Comparison of ENCODE assay signal across 9 cellular contexts in the genomic region with DNA sequence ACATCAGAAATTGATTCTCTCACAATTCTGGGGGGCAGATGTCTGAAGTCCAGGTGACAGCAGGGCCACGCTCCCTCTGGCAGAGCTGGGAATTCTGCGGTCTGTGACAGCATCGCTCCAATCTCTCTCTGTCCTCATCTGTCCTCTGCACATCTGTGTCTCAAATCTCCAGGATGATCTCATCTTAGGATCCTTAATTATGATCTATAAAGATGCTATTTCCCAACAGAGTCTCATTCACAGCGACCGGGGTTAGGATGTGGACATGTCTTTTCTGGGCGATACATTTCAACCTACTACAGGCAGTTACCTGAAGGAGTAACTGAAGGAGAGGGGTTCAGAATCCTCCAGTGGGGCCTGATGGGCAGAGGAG. TPM values are rescaled to one million over a fixed set of nuclear protein-coding genes. Genes with fewer than 3 reads are reported as not detected.
DNase-seq lines count a peak whose midpoint lies in the region; ATAC-seq and TF ChIP-seq lines count a peak whose summit lies in the region.
"Had no signal": no experiment of that assay in that cellular context is flagged by ENCODE, and none has a peak within 500 bp of the region (broad histone marks: within the 10 kb centered on the region; RNA-seq: fewer than 3 reads in every experiment).

No MANE protein-coding gene starts in this region.

- ATAC-seq in activated naive CD8-positive, alpha-beta T cell treated with anti-CD3 and anti-CD28 coated beads, Interleukin-2, amount 50 U/mL, for 24 hours = no peak
- ATAC-seq in upper lobe of left lung (ENCODE audit: low FRiP score in 2 of 2) (peak in 1 of 2 donors; percentile 69), GM18519 (IDR thresholded peaks at IDR 0.05; ENCODE audit: low FRiP score, unreplicated experiment) (no peak)

- H3K36me3 ChIP-seq in upper lobe of left lung = no peaks in the 10 kb centered on the region

- no peak overlapping the region for H3K4me3 ChIP-seq in upper lobe of left lung

- H3K27ac Mint-ChIP-seq in T-helper 2 cell treated with Interferon-gamma antibody and Interleukin-4, amounts not matched to agents 5 μg/mL and 100 μg/mL, for 36 hours = no peak overlapping the region
- H3K27ac Mint-ChIP-seq in activated naive CD8-positive, alpha-beta T cell treated with anti-CD3 and anti-CD28 coated beads, Interleukin-2, amount 50 U/mL, for 24 hours = peak overlapping the region; percentile 71
- H3K27ac Mint-ChIP-seq: B cell had no signal

- peaks cover 4% of the 10 kb centered on the region for H3K36me3 Mint-ChIP-seq in T-helper 2 cell treated with Interferon-gamma antibody and Interleukin-4, amounts not matched to agents 5 μg/mL and 100 μg/mL, for 36 hours (ENCODE audit: low read depth)
- peaks cover 30% of the 10 kb centered on the region for H3K36me3 Mint-ChIP-seq in activated naive CD8-positive, alpha-beta T cell treated with anti-CD3 and anti-CD28 coated beads, Interleukin-2, amount 50 U/mL, for 24 hours (ENCODE audit: low read depth)

- 90 to 93% methylated on average over 6 of the region's 6 CpGs for whole genome bisulfite sequencing in upper lobe of left lung, 2 donors

- H3K27ac ChIP-seq in layer of hippocampus (ENCODE audit: low read depth, low read length) = peak overlapping the region; percentile 53
- H3K27ac ChIP-seq in upper lobe of left lung = peak overlapping the region; percentile 13 to 77 (median 46)

- H3K27me3 Mint-ChIP-seq in T-helper 2 cell treated with Interferon-gamma antibody and Interleukin-4, amounts not matched to agents 5 μg/mL and 100 μg/mL, for 36 hours (ENCODE audit: low read depth) = peaks cover 3% of the 10 kb centered on the region
- peaks cover 10% of the 10 kb centered on the region for H3K27me3 Mint-ChIP-seq in activated naive CD8-positive, alpha-beta T cell treated with anti-CD3 and anti-CD28 coated beads, Interleukin-2, amount 50 U/mL, for 24 hours
- H3K27me3 Mint-ChIP-seq: B cell had no signal

- H3K9me3 ChIP-seq in upper lobe of left lung = no peaks in the 10 kb centered on the region

- no peak for TF ChIP-seq EP300 in upper lobe of left lung (IDR thresholded peaks at IDR 0.05)

- no peaks in the 10 kb centered on the region for H3K9me3 Mint-ChIP-seq in T-helper 2 cell treated with Interferon-gamma antibody and Interleukin-4, amounts not matched to agents 5 μg/mL and 100 μg/mL, for 36 hours
- peaks cover 15% of the 10 kb centered on the region for H3K9me3 Mint-ChIP-seq in activated naive CD8-positive, alpha-beta T cell treated with anti-CD3 and anti-CD28 coated beads, Interleukin-2, amount 50 U/mL, for 24 hours

- peaks cover 7 to 14% (median 12%) of the 10 kb centered on the region in 4 donors for H3K4me1 ChIP-seq in upper lobe of left lung

- peaks cover 45% of the 10 kb centered on the region for H3K4me1 Mint-ChIP-seq in T-helper 2 cell treated with Interferon-gamma antibody and Interleukin-4, amounts not matched to agents 5 μg/mL and 100 μg/mL, for 36 hours (ENCODE audit: low read depth)
- H3K4me1 Mint-ChIP-seq in activated naive CD8-positive, alpha-beta T cell treated with anti-CD3 and anti-CD28 coated beads, Interleukin-2, amount 50 U/mL, for 24 hours = peaks cover 70% of the 10 kb centered on the region

- no peak for DNase-seq in T-helper 2 cell treated with Interferon-gamma antibody and Interleukin-4, amounts not matched to agents 5 μg/mL and 100 μg/mL, for 36 hours (ENCODE audit: low spot score)
- DNase-seq in T-helper 2 cell (no peak), upper lobe of left lung (peak in 1 of 2 donors; percentile 6), anterior cingulate cortex (lab: John Stamatoyannopoulos, UW) (no peak), pons (ENCODE audit: low spot score) (no peak)
- no peak for DNase-seq in activated naive CD8-positive, alpha-beta T cell treated with anti-CD3 and anti-CD28 coated beads, Interleukin-2, amount 50 U/mL, for 24 hours

- H3K27me3 ChIP-seq in layer of hippocampus (ENCODE audit: control insufficient read depth, insufficient read depth, low read length) (no peaks in the 10 kb centered on the region), upper lobe of left lung (no peaks in the 10 kb centered on the region)

- peak overlapping the region; percentile 29 for H3K4me3 Mint-ChIP-seq in T-helper 2 cell treated with Interferon-gamma antibody and Interleukin-4, amounts not matched to agents 5 μg/mL and 100 μg/mL, for 36 hours
- H3K4me3 Mint-ChIP-seq in activated naive CD8-positive, alpha-beta T cell treated with anti-CD3 and anti-CD28 coated beads, Interleukin-2, amount 50 U/mL, for 24 hours = no peak overlapping the region
- H3K4me3 Mint-ChIP-seq: B cell had no signal

- TF ChIP-seq POLR2A in upper lobe of left lung (IDR thresholded peaks at IDR 0.05) = no peak

- TF ChIP-seq CTCF in upper lobe of left lung (IDR thresholded peaks at IDR 0.05) = no peak

RNA-seq across cellular contexts. Expression of a gene that starts 31.4 kb away (rescaled TPM):
- 10 to 100 TPM in 1 of 6 donors, 1 to 10 TPM in 5; 3.1 to 10.5 (median 7.9) TPM for total RNA-seq in upper lobe of left lung
